8 cellular contexts compared by ENCODE assay signal in genomic region chr5:123511290-123511647, GRCh38. TPM values are rescaled to one million over a fixed set of nuclear protein-coding genes. Genes with fewer than 3 reads are reported as not detected.
DNase-seq lines count a peak whose midpoint lies in the region; ATAC-seq and TF ChIP-seq lines count a peak whose summit lies in the region.

No MANE protein-coding gene starts in this region.

- intact Hi-C loops in ascending aorta (cut with DNase I): loop anchor here (2.0 to 10.0 kb wide), 5 partner anchors 96 to 1546 kb away; partner anchors contain the start of genes SNX2, SNX24 and SRFBP1
- intact Hi-C loops in left lung (cut with DNase I): no loop called here
- intact Hi-C loops in posterior vena cava (cut with DNase I): no loop called here

- H3K36me3 Mint-ChIP-seq in activated T-cell treated with anti-CD3 and anti-CD28 coated beads, Interleukin-2, amount 50 U/mL, for 4 hours (ENCODE audit: insufficient read depth): peaks cover 3% of the 10 kb centered on the region

- H3K27ac ChIP-seq in ascending aorta (peak overlapping the region; percentile 90 to 97), left lung (peak overlapping the region; percentile 94), upper lobe of left lung (peak overlapping the region; percentile 91 to 98 (median 93))

- peak overlapping the region; percentile 94 for H3K4me3 Mint-ChIP-seq in activated T-cell treated with anti-CD3 and anti-CD28 coated beads, Interleukin-2, amount 50 U/mL, for 4 hours

- peaks cover 0 to 10% of the 10 kb centered on the region in 2 donors for H3K4me1 ChIP-seq in ascending aorta
- peaks cover 3 to 11% of the 10 kb centered on the region in 2 donors for H3K4me1 ChIP-seq in left lung
- peaks cover 0 to 24% (median 15%) of the 10 kb centered on the region in 4 donors for H3K4me1 ChIP-seq in upper lobe of left lung

- peaks cover 5% of the 10 kb centered on the region for H3K27me3 Mint-ChIP-seq in activated T-cell treated with anti-CD3 and anti-CD28 coated beads, Interleukin-2, amount 50 U/mL, for 4 hours (ENCODE audit: low read depth)

- no peak for DNase-seq in activated T-cell treated with anti-CD3 and anti-CD28 coated beads, Interleukin-2, amount 50 U/mL, for 4 hours
- DNase-seq in activated T-cell treated with anti-CD3 and anti-CD28 coated beads for 4 hours: no peak
- no peak for DNase-seq in ascending aorta (ENCODE audit: low spot score in 2 of 2)
- DNase-seq in left lung: no peak
- DNase-seq in upper lobe of left lung: no peak
- DNase-seq in posterior vena cava (ENCODE audit: low spot score): no peak
- DNase-seq in stimulated activated CD4-positive, alpha-beta T cell treated with anti-CD3 and anti-CD28 coated beads, Interleukin-1b, Interleukin-23, amount 100 ng/mL, for 48 hours: no peak

- 65% methylated on average over 3 of the region's 3 CpGs for WGBS in upper lobe of left lung, 2 donors

- no peak for TF ChIP-seq POLR2A in upper lobe of left lung (IDR thresholded peaks at IDR 0.05)

- TF ChIP-seq CTCF in ascending aorta (IDR thresholded peaks at IDR 0.05): no peak
- no peak for TF ChIP-seq CTCF in left lung (IDR thresholded peaks at IDR 0.05)
- no peak for TF ChIP-seq CTCF in upper lobe of left lung (IDR thresholded peaks at IDR 0.05)

- TF ChIP-seq EP300 in upper lobe of left lung (IDR thresholded peaks at IDR 0.05): no peak

- H3K4me1 Mint-ChIP-seq in activated T-cell treated with anti-CD3 and anti-CD28 coated beads, Interleukin-2, amount 50 U/mL, for 4 hours (ENCODE audit: low read depth): peaks cover 41% of the 10 kb centered on the region

- H3K9me3 ChIP-seq in ascending aorta: no peaks in the 10 kb centered on the region
- H3K9me3 ChIP-seq in left lung: no peaks in the 10 kb centered on the region
- no peaks in the 10 kb centered on the region for H3K9me3 ChIP-seq in upper lobe of left lung

- H3K36me3 ChIP-seq in ascending aorta (no peaks in the 10 kb centered on the region), left lung (no peaks in the 10 kb centered on the region), upper lobe of left lung (no peaks in the 10 kb centered on the region)

- H3K9me3 Mint-ChIP-seq in activated T-cell treated with anti-CD3 and anti-CD28 coated beads, Interleukin-2, amount 50 U/mL, for 4 hours: no peaks in the 10 kb centered on the region

- peak overlapping the region; percentile 87 to 92 for H3K4me3 ChIP-seq in ascending aorta
- H3K4me3 ChIP-seq in left lung: peak overlapping the region; percentile 56 to 65
- peak overlapping the region; percentile 14 to 90 (median 78) for H3K4me3 ChIP-seq in upper lobe of left lung

- H3K27me3 ChIP-seq in ascending aorta (no peaks in the 10 kb centered on the region), left lung (no peaks in the 10 kb centered on the region), upper lobe of left lung (no peaks in the 10 kb centered on the region)

- ATAC-seq in activated T-cell treated with anti-CD3 and anti-CD28 coated beads, Interleukin-2, amount 50 U/mL, for 4 hours: no peak
- ATAC-seq in left lung (peak; percentile 4), upper lobe of left lung (ENCODE audit: low FRiP score in 2 of 2) (peak in 1 of 2 donors; percentile 1), GM18907 (IDR thresholded peaks at IDR 0.05; ENCODE audit: unreplicated experiment) (no peak)

RNA-seq across cellular contexts. Expression of gene CSNK1G3, which starts 0.7 kb away (rescaled TPM):
- 10 to 100 TPM; 34.5 to 38.2 (median 38.1) TPM for total RNA-seq in activated T-cell treated with anti-CD3 and anti-CD28 coated beads, Interleukin-2, amount 50 U/mL, for 4 hours
- total RNA-seq in ascending aorta: 28.5 TPM
- total RNA-seq in left lung: 10 to 100 TPM; 36.1 to 39.9 TPM
- total RNA-seq in upper lobe of left lung: 10 to 100 TPM; 23.5 to 61.5 (median 34.5) TPM
- total RNA-seq in posterior vena cava: 10 to 100 TPM; 42.9 to 49.8 TPM
